Comparison of ENCODE assay signal across 25 cellular contexts in genomic region chr19:34525001-34525400, GRCh38.
"Had no signal": no experiment of that assay in that cellular context is flagged by ENCODE, and none has a peak within 500 bp of the region (broad histone marks: within the 10 kb centered on the region; RNA-seq: fewer than 3 reads in every experiment).

No MANE protein-coding gene starts in this region.

- H3K27me3 ChIP-seq: colonic mucosa, sigmoid colon, tibial nerve, upper lobe of left lung, uterus had no signal

- FAIRE-seq: endothelial cell of umbilical vein had no signal

- H3K4me3 ChIP-seq: colonic mucosa, esophagus muscularis mucosa, lower lobe of right lung, psoas muscle, sigmoid colon, spleen, thoracic aorta, tibial nerve, upper lobe of left lung, uterus had no signal

- DNase-seq: colonic mucosa; effector CD8-positive, alpha-beta T cell; endodermal cell; foreskin keratinocyte; hypothalamus; immature natural killer cell; islet precursor cell; left ventricle myocardium superior; lower lobe of right lung; naive thymus-derived CD8-positive, alpha-beta T cell; nephron progenitor cell; nucleus accumbens; posterior cingulate gyrus; psoas muscle; right cardiac atrium; sigmoid colon; spleen; stimulated activated CD4-positive, alpha-beta T cell treated with anti-CD3 and anti-CD28 coated beads, Interleukin-4, amount 100 ng/mL, for 4 hours; upper lobe of left lung; uterus had no signal

- H3K36me3 ChIP-seq: colonic mucosa, esophagus muscularis mucosa, lower lobe of right lung, sigmoid colon, spleen, thoracic aorta, tibial nerve, upper lobe of left lung, uterus had no signal

- ATAC-seq: foreskin keratinocyte; left ventricle myocardium superior; lower lobe of right lung; naive thymus-derived CD8-positive, alpha-beta T cell; psoas muscle; right cardiac atrium; stimulated activated memory B cell treated with anti-CD40 and anti-IgM and Interleukin-4, amounts not matched to agents 10 μg/mL and 1 μg/mL and 100 μg/mL, for 72 hours had no signal

- H3K27ac ChIP-seq: colonic mucosa, esophagus muscularis mucosa, foreskin keratinocyte, lower lobe of right lung, psoas muscle, sigmoid colon, spleen, thoracic aorta, tibial nerve, upper lobe of left lung, uterus had no signal

- H3K4me1 ChIP-seq: colonic mucosa, esophagus muscularis mucosa, foreskin keratinocyte, lower lobe of right lung, psoas muscle, sigmoid colon, spleen, tibial nerve, upper lobe of left lung, uterus had no signal

- H3K9me3 ChIP-seq: colonic mucosa, esophagus muscularis mucosa, lower lobe of right lung, psoas muscle, sigmoid colon, spleen, thoracic aorta, tibial nerve, upper lobe of left lung, uterus had no signal
